In genomic region chr22:44317886-44318637, GRCh38 we compare ENCODE assay signal across 1 cellular context.
TF ChIP-seq lines count a peak whose summit lies in the region.

No MANE protein-coding gene starts in this region.

TF ChIP-seq in IMR-90, 13 proteins besides CTCF, POLR2A, EP300 and RAD21:
- peak; percentile 88 for TF ChIP-seq MAFK (IDR thresholded peaks at IDR 0.05; ENCODE audit: low read depth, low read length)
- no peak for TF ChIP-seq CEBPB (IDR thresholded peaks at IDR 0.05; ENCODE audit: low read depth, low read length)
- TF ChIP-seq MAZ (IDR thresholded peaks at IDR 0.05; ENCODE audit: borderline replicate concordance, low read depth, low read length): no peak
- TF ChIP-seq USF2 (IDR thresholded peaks at IDR 0.05; ENCODE audit: low read depth, low read length): no peak
